ENCODE assay signal across 9 cellular contexts in the genomic region with DNA sequence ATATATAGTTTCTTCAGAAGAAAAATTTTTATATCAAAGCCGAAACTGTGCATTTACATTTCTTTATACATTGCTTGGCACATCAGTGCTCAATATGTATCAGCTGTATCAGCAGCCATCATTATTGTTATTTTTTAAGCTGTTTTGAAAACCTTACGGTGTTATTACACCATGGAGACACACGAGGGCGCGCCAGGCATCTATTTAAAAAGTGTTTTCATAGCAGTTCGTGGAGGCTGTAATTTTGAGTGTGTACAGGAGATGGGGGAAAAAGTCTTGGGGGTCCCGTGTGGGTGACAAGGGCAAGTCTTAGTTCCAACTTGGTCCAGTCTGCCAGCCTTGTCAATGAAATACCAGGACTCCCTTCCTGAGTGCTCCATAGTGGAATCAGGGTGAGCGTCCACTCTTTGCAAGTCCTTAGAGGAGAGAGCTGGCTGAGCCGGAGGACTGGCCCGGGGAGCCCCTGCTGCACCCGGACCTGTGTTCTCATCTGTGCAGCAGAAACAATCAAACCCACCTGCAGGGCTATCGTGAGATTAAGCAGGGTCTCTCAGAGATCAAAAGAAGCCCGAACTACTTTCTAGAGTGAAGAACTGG. TPM values are rescaled to one million over a fixed set of nuclear protein-coding genes. Genes with fewer than 3 reads are reported as not detected.
DNase-seq lines count a peak whose midpoint lies in the region; ATAC-seq and TF ChIP-seq lines count a peak whose summit lies in the region.
"Had no signal": no experiment of that assay in that cellular context is flagged by ENCODE, and none has a peak within 500 bp of the region (broad histone marks: within the 10 kb centered on the region; RNA-seq: fewer than 3 reads in every experiment).

No MANE protein-coding gene starts in this region.

- TF ChIP-seq POLR2A in suprapubic skin (IDR thresholded peaks at IDR 0.05) = no peak

- WGBS in suprapubic skin = 16% methylated on average over 12 of the region's 13 CpGs

- ATAC-seq in activated CD8-positive, alpha-beta T cell treated with anti-CD3 and anti-CD28 coated beads, Interleukin-2, amount 10 ng/mL, durations not matched to agents 7 days and 5 days = peak; percentile 39
- ATAC-seq in naive thymus-derived CD4-positive, alpha-beta T cell = peak; percentile 57

- H3K27ac Mint-ChIP-seq in activated CD8-positive, alpha-beta T cell treated with anti-CD3 and anti-CD28 coated beads, Interleukin-2, amount 10 ng/mL, durations not matched to agents 7 days and 5 days = no peak overlapping the region
- peak overlapping the region in 1 of 9 donors; percentile 3 for H3K27ac Mint-ChIP-seq in naive thymus-derived CD4-positive, alpha-beta T cell

- H3K4me3 ChIP-seq in H7 (ENCODE audit: insufficient read depth, low read depth, low read length) (no peak overlapping the region), suprapubic skin (no peak overlapping the region)
- H3K4me3 ChIP-seq in naive thymus-derived CD4-positive, alpha-beta T cell (ENCODE audit: low read length) = no peak overlapping the region

- POLR2A ChIA-PET in activated CD8-positive, alpha-beta T cell treated with anti-CD3 and anti-CD28 coated beads, Interleukin-2, amount 10 ng/mL, durations not matched to agents 7 days and 5 days (lab: Charles Lee) = no interaction called here
- POLR2A ChIA-PET in naive thymus-derived CD4-positive, alpha-beta T cell (lab: Charles Lee) = no interaction called here

- no peaks in the 10 kb centered on the region for H3K36me3 Mint-ChIP-seq in activated CD8-positive, alpha-beta T cell treated with anti-CD3 and anti-CD28 coated beads, Interleukin-2, amount 10 ng/mL, durations not matched to agents 7 days and 5 days (ENCODE audit: low read depth)
- no peaks in the 10 kb centered on the region for H3K36me3 Mint-ChIP-seq in naive thymus-derived CD4-positive, alpha-beta T cell

- CTCF ChIA-PET in activated CD8-positive, alpha-beta T cell treated with anti-CD3 and anti-CD28 coated beads, Interleukin-2, amount 10 ng/mL, durations not matched to agents 7 days and 5 days (lab: Charles Lee) = interaction anchor here (0.7 to 2.5 kb wide), 5 partner anchors 11 to 229 kb away, joined by 3 to 8 read pairs (median 4); no protein-coding TSS in a partner anchor
- CTCF ChIA-PET in naive thymus-derived CD4-positive, alpha-beta T cell (lab: Charles Lee) = no interaction called here

- no peaks in the 10 kb centered on the region for H3K9me3 ChIP-seq in naive thymus-derived CD4-positive, alpha-beta T cell (ENCODE audit: control insufficient read depth in 2 of 3, low read length in 3 of 3)
- H3K9me3 ChIP-seq in suprapubic skin = no peaks in the 10 kb centered on the region
- H3K9me3 ChIP-seq: neutrophil had no signal

- H3K27me3 ChIP-seq in H7 (ENCODE audit: control insufficient read depth, insufficient read depth, low read length) (no peaks in the 10 kb centered on the region), suprapubic skin (no peaks in the 10 kb centered on the region)
- H3K27me3 ChIP-seq in naive thymus-derived CD4-positive, alpha-beta T cell (ENCODE audit: control insufficient read depth in 2 of 2, insufficient read depth in 2 of 2, low read length in 2 of 2) = peaks cover 0 to 3% of the 10 kb centered on the region in 2 donors

- no peak overlapping the region for H3K4me3 Mint-ChIP-seq in activated CD8-positive, alpha-beta T cell treated with anti-CD3 and anti-CD28 coated beads, Interleukin-2, amount 10 ng/mL, durations not matched to agents 7 days and 5 days
- no peak overlapping the region for H3K4me3 Mint-ChIP-seq in naive thymus-derived CD4-positive, alpha-beta T cell

- H3K27me3 Mint-ChIP-seq in activated CD8-positive, alpha-beta T cell treated with anti-CD3 and anti-CD28 coated beads, Interleukin-2, amount 10 ng/mL, durations not matched to agents 7 days and 5 days (ENCODE audit: low read depth) = peaks cover 16% of the 10 kb centered on the region
- H3K27me3 Mint-ChIP-seq in naive thymus-derived CD4-positive, alpha-beta T cell = peaks cover 24 to 41% (median 33%) of the 10 kb centered on the region in 5 donors

- intact Hi-C loops in naive thymus-derived CD4-positive, alpha-beta T cell (cut with micrococcal nuclease) = loop anchor here (10.0 kb wide), 2 partner anchors 632 to 1872 kb away; no protein-coding TSS in a partner anchor

- H3K27ac ChIP-seq in naive thymus-derived CD4-positive, alpha-beta T cell (ENCODE audit: low read depth, low read length) = no peak overlapping the region
- no peak overlapping the region for H3K27ac ChIP-seq in suprapubic skin
- H3K27ac ChIP-seq: neutrophil had no signal

- no peak for TF ChIP-seq EP300 in suprapubic skin (IDR thresholded peaks at IDR 0.05)

- peaks cover under 1% of the 10 kb centered on the region for H3K4me1 Mint-ChIP-seq in activated CD8-positive, alpha-beta T cell treated with anti-CD3 and anti-CD28 coated beads, Interleukin-2, amount 10 ng/mL, durations not matched to agents 7 days and 5 days (ENCODE audit: low read depth)
- peaks cover 0 to 5% (median 0%) of the 10 kb centered on the region in 7 donors for H3K4me1 Mint-ChIP-seq in naive thymus-derived CD4-positive, alpha-beta T cell

- H3K36me3 ChIP-seq in H7 (replicated peaks; ENCODE audit: control insufficient read depth, insufficient read depth, low read length) (no peaks in the 10 kb centered on the region), suprapubic skin (no peaks in the 10 kb centered on the region)
- H3K36me3 ChIP-seq in naive thymus-derived CD4-positive, alpha-beta T cell (ENCODE audit: control insufficient read depth in 2 of 3, insufficient read depth in 3 of 3, low read length in 3 of 3) = no peaks in the 10 kb centered on the region
- H3K36me3 ChIP-seq: neutrophil had no signal

- H3K9me3 Mint-ChIP-seq in activated CD8-positive, alpha-beta T cell treated with anti-CD3 and anti-CD28 coated beads, Interleukin-2, amount 10 ng/mL, durations not matched to agents 7 days and 5 days (ENCODE audit: insufficient read depth) = no peaks in the 10 kb centered on the region
- peaks cover 0 to 3% (median 0%) of the 10 kb centered on the region in 11 donors for H3K9me3 Mint-ChIP-seq in naive thymus-derived CD4-positive, alpha-beta T cell

- DNase-seq in AG20443 (ENCODE audit: low spot score) (peak; percentile 62), H7 (peak; percentile 73), NCI-H526 treated with DMSO at 0.1 percent for 48 hours (lab: John Stamatoyannopoulos, UW) (peak; percentile 61), epidermal melanocyte (ENCODE audit: insufficient read length, low spot score) (peak; percentile 48), suprapubic skin (ENCODE audit: low spot score in 2 of 2) (no peak), NCI-H226 (no peak)
- DNase-seq in activated CD8-positive, alpha-beta T cell treated with anti-CD3 and anti-CD28 coated beads, Interleukin-2, amount 10 ng/mL, durations not matched to agents 7 days and 5 days = peak; percentile 65
- DNase-seq in naive thymus-derived CD4-positive, alpha-beta T cell = peak in 5 of 9 donors; percentile 7 to 28 (median 20)

- peak; percentile 14 to 65 for TF ChIP-seq CTCF in suprapubic skin (IDR thresholded peaks at IDR 0.05)

- no peaks in the 10 kb centered on the region for H3K4me1 ChIP-seq in naive thymus-derived CD4-positive, alpha-beta T cell (ENCODE audit: control insufficient read depth in 2 of 2, insufficient read depth in 2 of 2, low read length in 2 of 2)
- H3K4me1 ChIP-seq in suprapubic skin = no peaks in the 10 kb centered on the region

RNA-seq across cellular contexts. Expression of a gene that starts 43.3 kb away (rescaled TPM):
- total RNA-seq in H7 (2014; rRNA removed; shearing (Covaris generic)) = 7.4 and 9.5 TPM in 2 replicates
- total RNA-seq in activated CD8-positive, alpha-beta T cell treated with anti-CD3 and anti-CD28 coated beads, Interleukin-2, amount 10 ng/mL, durations not matched to agents 7 days and 5 days = not detected
- under 1 TPM in 2 of 5 experiments, not detected in 3; 0.05 to 0.17 TPM for total RNA-seq in naive thymus-derived CD4-positive, alpha-beta T cell
- polyA plus RNA-seq in naive thymus-derived CD4-positive, alpha-beta T cell = not detected
- 1 to 10 TPM; 2.6 to 8.1 (median 5.5) TPM for total RNA-seq in suprapubic skin

Comparison
In these comparisons a context has a peak if more than half of its experiments do, and no peak if none do; other contexts are left out.
1. DNase-seq: peak in AG20443 (single experiment), H7 (single experiment), NCI-H526 treated with DMSO at 0.1 percent for 48 hours (single experiment), activated CD8-positive, alpha-beta T cell treated with anti-CD3 and anti-CD28 coated beads, Interleukin-2, amount 10 ng/mL, durations not matched to agents 7 days and 5 days (single experiment), epidermal melanocyte (single experiment) and naive thymus-derived CD4-positive, alpha-beta T cell (5 of 9); none in suprapubic skin (0 of 2) and NCI-H226 (single experiment).